Comparison of ENCODE assay signal across 8 cellular contexts in the genomic region with DNA sequence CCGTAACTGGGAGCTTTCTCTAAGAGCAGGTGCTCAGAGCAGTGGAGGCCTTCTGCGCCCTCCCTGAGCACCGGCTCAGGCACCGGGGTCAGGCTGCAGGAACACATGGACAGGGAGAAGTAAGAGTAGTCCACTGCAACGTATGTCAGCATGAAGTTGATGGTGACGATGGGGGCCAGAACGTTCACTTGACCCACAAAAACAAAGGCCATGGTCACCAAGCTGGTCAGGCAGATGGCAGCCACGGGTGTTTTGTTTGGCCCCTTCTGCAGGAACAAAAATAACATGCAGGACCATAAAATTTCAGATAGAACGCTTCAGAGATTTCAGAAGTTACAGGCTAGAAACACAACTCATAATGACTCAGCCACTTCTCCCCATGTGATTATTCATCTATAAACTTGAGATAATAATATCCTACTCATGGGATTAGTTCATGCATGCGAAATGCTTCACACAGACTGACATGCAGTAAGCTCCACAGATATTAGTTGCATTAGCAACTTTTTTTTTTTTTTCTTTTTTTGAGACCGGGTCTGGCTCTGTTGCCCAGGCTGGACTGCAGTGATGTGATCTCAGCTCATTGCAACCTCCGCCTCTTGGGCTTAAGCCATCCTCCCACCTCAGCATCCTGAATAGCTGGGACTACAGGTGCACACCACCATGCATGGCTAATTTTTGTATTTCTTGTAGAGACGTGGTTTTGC. TPM values are rescaled to one million over a fixed set of nuclear protein-coding genes. Genes with fewer than 3 reads are reported as not detected.
A peak's percentile ranks its signal among the peaks of the same experiment; 100 is the strongest.
DNase-seq lines count a peak whose midpoint lies in the region; TF ChIP-seq lines count a peak whose summit lies in the region.

No MANE protein-coding gene starts in this region.

- no peak overlapping the region for H2BK15ac ChIP-seq in mesendoderm (replicated peaks; ENCODE audit: low read depth)

- no peaks in the 10 kb centered on the region for H3K79me1 ChIP-seq in mesendoderm (ENCODE audit: low read length)

- no peak overlapping the region for H3K27ac ChIP-seq in testis
- H3K27ac ChIP-seq in mesendoderm (ENCODE audit: low read depth, low read length) = no peak overlapping the region

- H3K27me3 ChIP-seq in testis = no peaks in the 10 kb centered on the region
- no peaks in the 10 kb centered on the region for H3K27me3 ChIP-seq in mesendoderm (ENCODE audit: insufficient read depth, low read length, poor library complexity)

- H3K4me1 ChIP-seq in testis (no peaks in the 10 kb centered on the region), mesendoderm (ENCODE audit: control insufficient read depth, low read depth, low read length) (peaks cover 14% of the 10 kb centered on the region)

- H3K56ac ChIP-seq in mesendoderm (ENCODE audit: low read length) = no peak overlapping the region

- in situ Hi-C loops in KBM-7 (cut with MboI; ENCODE audit: low pct_unique_long_range_greater_than_20kb, low sequenced_read_pairs) = no loop called here

- H3K9ac ChIP-seq in mesendoderm (ENCODE audit: low read length) = no peak overlapping the region

- no peak overlapping the region for H4K8ac ChIP-seq in mesendoderm (ENCODE audit: low read depth, low read length)

- DNase-seq in GM10266 (ENCODE audit: extremely low spot score) (peak; percentile 70), H4 (ENCODE audit: low spot score) (peak; percentile 79), lung microvascular endothelial cell (ENCODE audit: low read depth in 2 of 2) (peak; percentile 65 to 68), KBM-7 (no peak), testis (no peak), mesendoderm (no peak)
- DNase-seq in activated T-helper 2 cell treated with anti-CD3 and anti-CD28 coated beads, Interferon-gamma antibody, Interleukin-2, Interleukin-4, amounts not matched to agents 10 μg/mL and 5 μg/mL and 100 μg/mL, durations not matched to agents 14 hours and 24 hours and 36 hours (ENCODE audit: low spot score) = no peak

- TF ChIP-seq CTCF in GM10266 (IDR thresholded peaks at IDR 0.05; ENCODE audit: control insufficient read depth, insufficient read depth, low read depth, missing control alignments) (no peak), testis (IDR thresholded peaks at IDR 0.05) (no peak)

- intact Hi-C loops in testis (cut with DNase I; ENCODE audit: low total_unique reads) = no loop called here
- intact Hi-C loops in activated T-helper 2 cell treated with anti-CD3 and anti-CD28 coated beads, Interferon-gamma antibody, Interleukin-2, Interleukin-4, amounts not matched to agents 10 μg/mL and 5 μg/mL and 100 μg/mL, durations not matched to agents 14 hours and 24 hours and 36 hours (cut with micrococcal nuclease) = no loop called here

- WGBS in testis, 2 donors = 68 to 73% methylated on average over 11 to 13 of the region's 13 CpGs
- no CpG with 5 or more reads among the region's 13 CpGs for WGBS in mesendoderm (ENCODE audit: extremely low coverage, insufficient coverage, low lambda C conversion rate)

- H2BK5ac ChIP-seq in mesendoderm (ENCODE audit: low read length) = no peak overlapping the region

- no peak overlapping the region for H3K18ac ChIP-seq in mesendoderm (ENCODE audit: low read length)

- peak; percentile 51 for TF ChIP-seq POLR2A in Raji (IDR thresholded peaks at IDR 0.05; ENCODE audit: insufficient read depth, low read depth, low read length)
- TF ChIP-seq POLR2A in testis (IDR thresholded peaks at IDR 0.05) = no peak

- no peaks in the 10 kb centered on the region for H3K79me2 ChIP-seq in mesendoderm (ENCODE audit: control insufficient read depth, insufficient read depth, low read length)

- H2AK5ac ChIP-seq in mesendoderm (ENCODE audit: low read length) = no peak overlapping the region

- no peak overlapping the region for H3K4me3 ChIP-seq in testis
- H3K4me3 ChIP-seq in mesendoderm (ENCODE audit: low read length) = no peak overlapping the region

- H2BK120ac ChIP-seq in mesendoderm (ENCODE audit: low read depth, low read length) = no peak overlapping the region

- H3K27me3 Mint-ChIP-seq in activated T-helper 2 cell treated with anti-CD3 and anti-CD28 coated beads, Interferon-gamma antibody, Interleukin-2, Interleukin-4, amounts not matched to agents 10 μg/mL and 5 μg/mL and 100 μg/mL, durations not matched to agents 14 hours and 24 hours and 36 hours (ENCODE audit: low read depth) = peaks cover 35% of the 10 kb centered on the region

- peaks cover 11% of the 10 kb centered on the region for H3K9me3 Mint-ChIP-seq in activated T-helper 2 cell treated with anti-CD3 and anti-CD28 coated beads, Interferon-gamma antibody, Interleukin-2, Interleukin-4, amounts not matched to agents 10 μg/mL and 5 μg/mL and 100 μg/mL, durations not matched to agents 14 hours and 24 hours and 36 hours

- no peak overlapping the region for H3K4ac ChIP-seq in mesendoderm (ENCODE audit: low read depth, low read length)

- peaks cover 49% of the 10 kb centered on the region for H3K4me1 Mint-ChIP-seq in activated T-helper 2 cell treated with anti-CD3 and anti-CD28 coated beads, Interferon-gamma antibody, Interleukin-2, Interleukin-4, amounts not matched to agents 10 μg/mL and 5 μg/mL and 100 μg/mL, durations not matched to agents 14 hours and 24 hours and 36 hours (ENCODE audit: low read depth)

- no peaks in the 10 kb centered on the region for H3K9me3 ChIP-seq in testis

- H3K36me3 Mint-ChIP-seq in activated T-helper 2 cell treated with anti-CD3 and anti-CD28 coated beads, Interferon-gamma antibody, Interleukin-2, Interleukin-4, amounts not matched to agents 10 μg/mL and 5 μg/mL and 100 μg/mL, durations not matched to agents 14 hours and 24 hours and 36 hours (ENCODE audit: low read depth) = peaks cover 7% of the 10 kb centered on the region

- H3K27ac Mint-ChIP-seq in activated T-helper 2 cell treated with anti-CD3 and anti-CD28 coated beads, Interferon-gamma antibody, Interleukin-2, Interleukin-4, amounts not matched to agents 10 μg/mL and 5 μg/mL and 100 μg/mL, durations not matched to agents 14 hours and 24 hours and 36 hours = no peak overlapping the region

- H3K4me3 Mint-ChIP-seq in activated T-helper 2 cell treated with anti-CD3 and anti-CD28 coated beads, Interferon-gamma antibody, Interleukin-2, Interleukin-4, amounts not matched to agents 10 μg/mL and 5 μg/mL and 100 μg/mL, durations not matched to agents 14 hours and 24 hours and 36 hours (ENCODE audit: low read depth) = no peak overlapping the region

- no peak overlapping the region for H4K5ac ChIP-seq in mesendoderm (ENCODE audit: low read length)

- H3K36me3 ChIP-seq in testis (ENCODE audit: low read depth, missing control alignments) (no peaks in the 10 kb centered on the region), mesendoderm (ENCODE audit: control insufficient read depth, insufficient read depth, low read length) (no peaks in the 10 kb centered on the region)

- no peak overlapping the region for H3K4me2 ChIP-seq in mesendoderm (ENCODE audit: low read length)

- H3K23ac ChIP-seq in mesendoderm (ENCODE audit: low read length) = no peak overlapping the region

RNA-seq across cellular contexts. Expression of gene HEG1, which starts 52.2 kb away (rescaled TPM):
- 49.6 and 57.7 TPM in 2 replicates for total RNA-seq in H4 (2014; rRNA removed; shearing (Covaris generic))
- total RNA-seq in lung microvascular endothelial cell (15.1 and 19.6 TPM in 2 replicates), testis (100 to 1,000 TPM; 120 to 160 TPM)
- 50.3 TPM for polyA plus RNA-seq in testis (ENCODE audit: insufficient read depth, low read depth, low replicate concordance)
- total RNA-seq in activated T-helper 2 cell treated with anti-CD3 and anti-CD28 coated beads, Interferon-gamma antibody, Interleukin-2, Interleukin-4, amounts not matched to agents 10 μg/mL and 5 μg/mL and 100 μg/mL, durations not matched to agents 14 hours and 24 hours and 36 hours = 58.0 and 59.1 TPM in 2 replicates
- polyA plus RNA-seq in mesendoderm (2013, experiment 1 of 2) = 36.8 TPM
- polyA plus RNA-seq in mesendoderm (2013, experiment 2 of 2) = 35.1 TPM

Comparison
In these comparisons a context has a peak if more than half of its experiments do, and no peak if none do; other contexts are left out.
1. DNase-seq: peak in GM10266 (single experiment), H4 (single experiment) and lung microvascular endothelial cell (2 of 2); none in KBM-7 (single experiment), testis (single experiment), activated T-helper 2 cell treated with anti-CD3 and anti-CD28 coated beads, Interferon-gamma antibody, Interleukin-2, Interleukin-4, amounts not matched to agents 10 μg/mL and 5 μg/mL and 100 μg/mL, durations not matched to agents 14 hours and 24 hours and 36 hours (single experiment) and mesendoderm (single experiment).